ENCODE assay signal across 29 cellular contexts in genomic region chr5:128376577-128376976, GRCh38.
"Had no signal": no experiment of that assay in that cellular context is flagged by ENCODE, and none has a peak within 500 bp of the region (broad histone marks: within the 10 kb centered on the region; RNA-seq: fewer than 3 reads in every experiment).

No MANE protein-coding gene starts in this region.

- H3K27ac ChIP-seq: colonic mucosa, epithelial cell of prostate, gastrocnemius medialis, hepatocyte, left lung, neural progenitor cell, prostate gland, right atrium auricular region, sigmoid colon, skin epidermis, spleen, thoracic aorta, tibial nerve, upper lobe of left lung had no signal

- DNase-seq: colonic mucosa; effector CD8-positive, alpha-beta T cell; endodermal cell; gastrocnemius medialis; head of caudate nucleus; left cardiac atrium; left lung; mesenchymal stem cell; midbrain; naive thymus-derived CD4-positive, alpha-beta T cell; sigmoid colon; spleen; stimulated activated CD4-positive, alpha-beta T cell treated with anti-CD3 and anti-CD28 coated beads, Interleukin-4, amount 100 ng/mL, for 4 hours; stimulated activated naive CD8-positive, alpha-beta T cell treated with anti-CD3 and anti-CD28 coated beads, Interleukin-15, Interleukin-2, amounts not matched to agents 100 U/mL and 50 U/mL, for 24 hours; upper lobe of left lung had no signal

- H3K79me2 ChIP-seq: hepatocyte had no signal

- H3K36me3 Mint-ChIP-seq: naive thymus-derived CD4-positive, alpha-beta T cell; stimulated activated memory B cell treated with anti-CD40 and anti-IgM and Interleukin-4, amounts not matched to agents 10 μg/mL and 1 μg/mL and 100 μg/mL, for 72 hours had no signal

- H3K4me3 ChIP-seq: colonic mucosa, gastrocnemius medialis, hepatocyte, left lung, neural progenitor cell, prostate gland, right atrium auricular region, sigmoid colon, skin epidermis, spleen, thoracic aorta, tibial nerve, upper lobe of left lung had no signal

- H3K9me3 ChIP-seq: colonic mucosa, gastrocnemius medialis, left lung, prostate gland, right atrium auricular region, sigmoid colon, spleen, thoracic aorta, tibial nerve, upper lobe of left lung had no signal

- FAIRE-seq: islet of Langerhans, urothelium cell line had no signal

- H3K27ac Mint-ChIP-seq: dendritic cell treated with granulocyte-macrophage colony-stimulating factor and Interleukin-4, amounts not matched to agents 40 ng/mL and 50 ng/mL, for 4 days; endodermal cell; naive thymus-derived CD4-positive, alpha-beta T cell; nephron; neural progenitor cell; stimulated activated memory B cell treated with anti-CD40 and anti-IgM and Interleukin-4, amounts not matched to agents 10 μg/mL and 1 μg/mL and 100 μg/mL, for 72 hours had no signal

- H3K4me1 ChIP-seq: colonic mucosa, gastrocnemius medialis, left lung, prostate gland, right atrium auricular region, spleen, tibial nerve, upper lobe of left lung had no signal

- H3K9ac ChIP-seq: neural progenitor cell had no signal

- ATAC-seq: esophagus mucosa; gastrocnemius medialis; left cardiac atrium; left lung; naive thymus-derived CD4-positive, alpha-beta T cell; stimulated activated memory B cell treated with anti-CD40 and anti-IgM and Interleukin-4, amounts not matched to agents 10 μg/mL and 1 μg/mL and 100 μg/mL, for 72 hours; stimulated activated naive CD8-positive, alpha-beta T cell treated with anti-CD3 and anti-CD28 coated beads, Interleukin-15, Interleukin-2, amounts not matched to agents 100 U/mL and 50 U/mL, for 24 hours had no signal

- H3K36me3 ChIP-seq: colonic mucosa, gastrocnemius medialis, left lung, prostate gland, right atrium auricular region, sigmoid colon, spleen, thoracic aorta, tibial nerve, upper lobe of left lung had no signal

- H3K4me2 ChIP-seq: hepatocyte, neural progenitor cell had no signal

- H3K4me1 Mint-ChIP-seq: stimulated activated memory B cell treated with anti-CD40 and anti-IgM and Interleukin-4, amounts not matched to agents 10 μg/mL and 1 μg/mL and 100 μg/mL, for 72 hours had no signal

- H3K27me3 ChIP-seq: colonic mucosa, gastrocnemius medialis, hepatocyte, left lung, neural progenitor cell, right atrium auricular region, sigmoid colon, spleen, tibial nerve, upper lobe of left lung had no signal

- H3K9me3 Mint-ChIP-seq: dendritic cell treated with granulocyte-macrophage colony-stimulating factor and Interleukin-4, amounts not matched to agents 40 ng/mL and 50 ng/mL, for 4 days; endodermal cell; naive thymus-derived CD4-positive, alpha-beta T cell; nephron; neural progenitor cell; stimulated activated memory B cell treated with anti-CD40 and anti-IgM and Interleukin-4, amounts not matched to agents 10 μg/mL and 1 μg/mL and 100 μg/mL, for 72 hours had no signal

- H3K27me3 Mint-ChIP-seq: dendritic cell treated with granulocyte-macrophage colony-stimulating factor and Interleukin-4, amounts not matched to agents 40 ng/mL and 50 ng/mL, for 4 days; stimulated activated memory B cell treated with anti-CD40 and anti-IgM and Interleukin-4, amounts not matched to agents 10 μg/mL and 1 μg/mL and 100 μg/mL, for 72 hours had no signal

- H3K4me3 Mint-ChIP-seq: dendritic cell treated with granulocyte-macrophage colony-stimulating factor and Interleukin-4, amounts not matched to agents 40 ng/mL and 50 ng/mL, for 4 days; endodermal cell; naive thymus-derived CD4-positive, alpha-beta T cell; nephron; neural progenitor cell; stimulated activated memory B cell treated with anti-CD40 and anti-IgM and Interleukin-4, amounts not matched to agents 10 μg/mL and 1 μg/mL and 100 μg/mL, for 72 hours had no signal

- H2AFZ ChIP-seq: hepatocyte, neural progenitor cell had no signal
